ENCODE assay signal across 8 cellular contexts in genomic region chr16:75402821-75403475, GRCh38. TPM values are rescaled to one million over a fixed set of nuclear protein-coding genes. Genes with fewer than 3 reads are reported as not detected.
DNase-seq lines count a peak whose midpoint lies in the region; ATAC-seq and TF ChIP-seq lines count a peak whose summit lies in the region.

No MANE protein-coding gene starts in this region.

- ATAC-seq in HG03025 (IDR thresholded peaks at IDR 0.05; ENCODE audit: low FRiP score, unreplicated experiment) (no peak), HG03045 (IDR thresholded peaks at IDR 0.05; ENCODE audit: unreplicated experiment) (no peak)

- H2AFZ ChIP-seq in OCI-LY3 (ENCODE audit: low read depth, low read length) = no peak overlapping the region
- no peak overlapping the region for H2AFZ ChIP-seq in neural progenitor cell (replicated peaks)

- H3K4me1 ChIP-seq in OCI-LY3 (ENCODE audit: low read length) (no peaks in the 10 kb centered on the region), neural progenitor cell (no peaks in the 10 kb centered on the region)

- H4K20me1 ChIP-seq in OCI-LY3 (ENCODE audit: insufficient read depth, low read length) = no peaks in the 10 kb centered on the region; the same call in 1 of the 2 replicates
- no peaks in the 10 kb centered on the region for H4K20me1 ChIP-seq in neural progenitor cell (ENCODE audit: low read depth)

- H3K36me3 ChIP-seq in OCI-LY3 (replicated peaks; ENCODE audit: low read depth, low read length) = no peaks in the 10 kb centered on the region
- H3K36me3 ChIP-seq in neural progenitor cell = no peaks in the 10 kb centered on the region
- H3K36me3 ChIP-seq in MG63 = no peaks in the 10 kb centered on the region; the same call in 1 of the 2 replicates

- TF ChIP-seq CTCF in GM12874 (IDR thresholded peaks at IDR 0.05; ENCODE audit: insufficient read depth, low read depth, low read length) = peak; percentile 25; the same call in 1 of the 2 replicates
- TF ChIP-seq CTCF in OCI-LY3 (IDR thresholded peaks at IDR 0.05; ENCODE audit: low read depth, low read length) = peak; percentile 63
- peak; percentile 55 for TF ChIP-seq CTCF in epithelial cell of proximal tubule (conservative IDR thresholded peaks at IDR 0.05; ENCODE audit: low read depth, low read length)
- peak; percentile 72 for TF ChIP-seq CTCF in neural progenitor cell (IDR thresholded peaks at IDR 0.05)

- H3K36me3 Mint-ChIP-seq in neural progenitor cell = peaks cover 14% of the 10 kb centered on the region

- H3K4me2 ChIP-seq in OCI-LY3 (ENCODE audit: low read length) = no peak overlapping the region
- no peak overlapping the region for H3K4me2 ChIP-seq in neural progenitor cell

- no peaks in the 10 kb centered on the region for H3K9me3 Mint-ChIP-seq in neural progenitor cell

- H3K27ac Mint-ChIP-seq in neural progenitor cell = no peak overlapping the region

- no peak overlapping the region for H3K27ac ChIP-seq in OCI-LY3 (ENCODE audit: low read length)
- H3K27ac ChIP-seq in neural progenitor cell = no peak overlapping the region

- H3K4me3 ChIP-seq in OCI-LY3 (ENCODE audit: low read length) (no peak overlapping the region), epithelial cell of proximal tubule (ENCODE audit: low read depth, low read length) (no peak overlapping the region), neural progenitor cell (no peak overlapping the region), MG63 (no peak overlapping the region)

- peaks cover 13% of the 10 kb centered on the region for H3F3A ChIP-seq in neural progenitor cell (ENCODE audit: low read depth)

- DNase-seq in Ammon's horn (ENCODE audit: low spot score) (peak; percentile 30), epithelial cell of proximal tubule (ENCODE audit: low read depth) (no peak), neural progenitor cell (ENCODE audit: low spot score) (peak; percentile 16), MG63 (no peak)

- H3K27me3 ChIP-seq in OCI-LY3 (ENCODE audit: low read depth, low read length) = no peaks in the 10 kb centered on the region
- no peaks in the 10 kb centered on the region for H3K27me3 ChIP-seq in neural progenitor cell
- H3K27me3 ChIP-seq in MG63 = no peaks in the 10 kb centered on the region

- H3K9me3 ChIP-seq in OCI-LY3 (ENCODE audit: insufficient read depth, low read length) = no peaks in the 10 kb centered on the region
- H3K9me3 ChIP-seq in neural progenitor cell (ENCODE audit: low read depth) = no peaks in the 10 kb centered on the region
- no peaks in the 10 kb centered on the region for H3K9me3 ChIP-seq in MG63

- H3K27me3 Mint-ChIP-seq in neural progenitor cell (ENCODE audit: insufficient read depth, low read depth) = no peaks in the 10 kb centered on the region

- no peak overlapping the region for H3K4me3 Mint-ChIP-seq in neural progenitor cell

- H3K9ac ChIP-seq in OCI-LY3 (ENCODE audit: low read length) (no peak overlapping the region), neural progenitor cell (no peak overlapping the region)

- H3K79me2 ChIP-seq in OCI-LY3 (ENCODE audit: low read length) (no peaks in the 10 kb centered on the region), neural progenitor cell (ENCODE audit: low read depth) (no peaks in the 10 kb centered on the region)

- no peaks in the 10 kb centered on the region for H3K4me1 Mint-ChIP-seq in neural progenitor cell

RNA-seq across cellular contexts. Expression of gene CFDP1, which starts 30.4 kb away (rescaled TPM):
- total RNA-seq in epithelial cell of proximal tubule (52.2 and 117 TPM in 2 replicates), neural progenitor cell (ENCODE audit: low replicate concordance) (134 and 159 TPM in 2 replicates)
- 21.2 and 23.2 TPM in 2 replicates for total RNA-seq in MG63 (2014; rRNA removed; shearing (Covaris generic); ENCODE audit: low replicate concordance)

Comparison
In these comparisons a context has a peak if more than half of its experiments do, and no peak if none do; other contexts are left out.
1. DNase-seq: peak in Ammon's horn (single experiment) and neural progenitor cell (single experiment); none in epithelial cell of proximal tubule (single experiment) and MG63 (single experiment).
2. Peak in every context shown above with its lines, with median percentiles within 50 percentile points of each other: CTCF ChIP-seq.